ENCODE assay signal across 10 cellular contexts in the genomic region with DNA sequence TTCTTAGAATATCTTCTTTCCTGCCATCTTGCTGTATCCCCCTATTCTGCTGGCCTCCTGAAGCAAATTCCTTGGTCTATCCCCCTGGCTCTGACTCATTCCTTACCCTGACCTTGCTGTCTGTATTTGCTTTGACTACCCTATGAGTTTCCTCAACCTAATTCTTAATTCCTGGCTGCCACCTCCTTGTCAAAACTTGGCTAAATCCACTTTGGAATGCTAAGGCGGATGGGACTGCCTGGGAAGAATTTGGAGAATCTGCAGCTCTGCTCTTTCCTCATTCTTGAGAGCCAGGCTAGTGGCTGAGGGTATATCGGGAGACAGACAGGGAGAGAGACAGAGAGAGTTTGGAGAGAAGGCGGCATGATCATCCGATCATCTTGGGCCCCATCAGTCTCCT. TPM values are rescaled to one million over a fixed set of nuclear protein-coding genes. Genes with fewer than 3 reads are reported as not detected.
DNase-seq lines count a peak whose midpoint lies in the region; TF ChIP-seq lines count a peak whose summit lies in the region.
"Had no signal": no experiment of that assay in that cellular context is flagged by ENCODE, and none has a peak within 500 bp of the region (broad histone marks: within the 10 kb centered on the region; RNA-seq: fewer than 3 reads in every experiment).

No MANE protein-coding gene starts in this region.

- intact Hi-C loops in head of caudate nucleus (cut with DNase I): no loop called here

- H3K4me3 ChIP-seq in SJSA1 (peak overlapping the region; percentile 8), fibroblast of the aortic adventitia (ENCODE audit: low read depth, low read length) (no peak overlapping the region)

- peaks cover 14% of the 10 kb centered on the region for H3K36me3 ChIP-seq in SJSA1

- TF ChIP-seq CTCF in fibroblast of the aortic adventitia (IDR thresholded peaks at IDR 0.05; ENCODE audit: insufficient read depth, low read length): no peak
- TF ChIP-seq CTCF in GM10266 (IDR thresholded peaks at IDR 0.05; ENCODE audit: control insufficient read depth, insufficient read depth, low read depth, missing control alignments): no peak

- no peaks in the 10 kb centered on the region for H3K9me3 ChIP-seq in SJSA1 (replicated peaks)

- H3K4me1 ChIP-seq in SJSA1 (replicated peaks): peaks cover 56% of the 10 kb centered on the region

- peak; percentile 99 for DNase-seq in EH (ENCODE audit: low read depth)
- peak; percentile 88 to 95 for DNase-seq in SJSA1 (ENCODE audit: low read depth in 1 of 2, low spot score in 2 of 2)
- peak; percentile 77 for DNase-seq in fibroblast of the aortic adventitia (ENCODE audit: low read depth)
- DNase-seq in renal cortical epithelial cell (ENCODE audit: low read depth): peak; percentile 88
- DNase-seq in OCI-M1 (lab: John Stamatoyannopoulos, UW): no peak
- no peak for DNase-seq in LoVo (ENCODE audit: low spot score)
- DNase-seq in GM10266 (ENCODE audit: extremely low spot score): no peak
- DNase-seq in head of caudate nucleus: no peak
- DNase-seq: NCI-H2081 had no signal

- peak overlapping the region; percentile 90 for H3K27ac ChIP-seq in SJSA1

- no peaks in the 10 kb centered on the region for H3K27me3 ChIP-seq in SJSA1 (replicated peaks)

RNA-seq across cellular contexts. Expression of a gene that starts 24.4 kb away (rescaled TPM):
- total RNA-seq in SJSA1 (2014; rRNA removed; shearing (Covaris generic)): 23.7 and 34.0 TPM in 2 replicates
- total RNA-seq in fibroblast of the aortic adventitia (ENCODE audit: low replicate concordance) (6.5 and 8.7 TPM in 2 replicates), renal cortical epithelial cell (7.3 and 13.1 TPM in 2 replicates)
- total RNA-seq: activated CD8-positive, alpha-beta memory T cell treated with anti-CD3 and anti-CD28 coated beads for 36 hours had no signal

Comparison
In these comparisons a context has a peak if more than half of its experiments do, and no peak if none do; other contexts are left out.
1. DNase-seq: peak in EH (single experiment), SJSA1 (2 of 2), fibroblast of the aortic adventitia (single experiment) and renal cortical epithelial cell (single experiment); none in OCI-M1 (single experiment), LoVo (single experiment), GM10266 (single experiment) and head of caudate nucleus (0 of 42).